In the genomic region with DNA sequence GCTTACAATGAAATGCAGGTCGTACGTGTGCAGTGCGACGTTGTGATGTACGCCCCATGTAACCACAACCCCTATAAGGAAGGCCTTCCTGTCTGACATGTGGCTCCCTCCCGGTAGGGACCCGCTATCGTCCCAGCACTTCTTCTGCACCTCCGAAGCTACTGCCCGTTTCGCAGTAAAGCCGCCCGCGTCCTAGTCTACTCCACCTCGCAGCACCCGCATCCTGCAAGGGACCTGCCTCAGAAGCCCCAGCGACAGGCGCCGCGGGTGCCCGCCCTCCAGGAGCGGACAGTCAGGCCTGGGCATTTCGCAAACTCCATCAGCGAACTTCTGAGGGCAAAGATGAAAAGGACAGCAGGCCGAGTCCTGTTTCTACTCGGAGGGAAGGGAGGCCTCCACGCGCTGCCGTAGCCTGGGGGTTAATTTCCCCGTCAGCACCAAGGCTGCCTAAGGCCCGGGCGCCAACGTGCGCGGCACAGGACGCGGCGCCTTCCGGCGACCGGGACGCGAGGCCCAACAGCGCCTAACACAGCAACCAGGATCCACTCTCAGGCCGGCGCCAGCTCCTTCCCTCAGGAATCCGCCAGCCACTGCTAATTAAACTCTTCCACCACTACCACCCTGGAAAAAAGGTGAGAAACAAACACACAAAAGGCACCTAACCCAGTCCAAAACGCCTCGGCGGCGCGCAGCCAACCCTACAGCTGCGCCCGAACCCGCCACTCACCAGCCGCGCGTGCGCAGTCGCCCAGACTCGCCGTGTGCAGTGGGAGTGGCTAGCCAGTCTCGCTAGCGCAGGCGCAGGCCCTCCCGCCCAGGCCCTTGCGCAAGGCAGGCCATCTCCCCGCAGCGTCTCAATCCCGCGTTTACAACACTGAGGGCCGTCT, we compare ENCODE assay signal across 8 cellular contexts. TPM values are rescaled to one million over a fixed set of nuclear protein-coding genes. Genes with fewer than 3 reads are reported as not detected.
DNase-seq lines count a peak whose midpoint lies in the region; ATAC-seq, FAIRE-seq and TF ChIP-seq lines count a peak whose summit lies in the region.

A gene with protein sequence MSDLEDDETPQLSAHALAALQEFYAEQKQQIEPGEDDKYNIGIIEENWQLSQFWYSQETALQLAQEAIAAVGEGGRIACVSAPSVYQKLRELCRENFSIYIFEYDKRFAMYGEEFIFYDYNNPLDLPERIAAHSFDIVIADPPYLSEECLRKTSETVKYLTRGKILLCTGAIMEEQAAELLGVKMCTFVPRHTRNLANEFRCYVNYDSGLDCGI (minus strand): TSS at position 768 of the 887 bp plus-strand sequence. CDS start 16,363 bp downstream, outside the sequence.

- TF ChIP-seq CTCF in AG09309 (IDR thresholded peaks at IDR 0.05; ENCODE audit: control insufficient read depth, insufficient read depth, low read depth, low read length, missing control alignments) (no peak), keratinocyte (optimal IDR thresholded peaks at IDR 0.05 in 1 of 3, IDR thresholded peaks at IDR 0.05 in 1 of 3, conservative IDR thresholded peaks at IDR 0.05 in 1 of 3; ENCODE audit: extremely low read depth in 1 of 3, insufficient read depth in 2 of 3, low read length in 3 of 3) (no peak)

- ATAC-seq in GM19035 (IDR thresholded peaks at IDR 0.05; ENCODE audit: unreplicated experiment) (peak; percentile 81), HG03342 (IDR thresholded peaks at IDR 0.05; ENCODE audit: unreplicated experiment) (peak; percentile 82)

- no peaks in the 10 kb centered on the region for H3K27me3 ChIP-seq in keratinocyte (ENCODE audit: control insufficient read depth, extremely low read depth, insufficient read depth, low read length)

- H2AFZ ChIP-seq in keratinocyte (ENCODE audit: control insufficient read depth, low read length) = peak within 1 kb of the TSS; percentile 96

- no peaks in the 10 kb centered on the region for H3K9me1 ChIP-seq in keratinocyte (ENCODE audit: control insufficient read depth, extremely low read depth, insufficient read depth, low read length)

- H3K27ac ChIP-seq in keratinocyte (ENCODE audit: control insufficient read depth, insufficient read depth, low read length) = peak within 1 kb of the TSS; percentile 91

- peaks cover 9% of the 10 kb centered on the region for H3K4me1 ChIP-seq in keratinocyte (ENCODE audit: control insufficient read depth, extremely low read depth, insufficient read depth, low read length)

- dilution Hi-C loops in keratinocyte (cut with MboI; ENCODE audit: extremely low pct_ligation_motif_present, low sequenced_read_pairs) = no loop called here

- no peak for FAIRE-seq in keratinocyte (lab: Jason Lieb, UNC)

- H3K36me3 ChIP-seq in keratinocyte (ENCODE audit: control insufficient read depth in 2 of 2, extremely low read depth in 1 of 2, insufficient read depth in 2 of 2, low read length in 2 of 2) = no peaks in the 10 kb centered on the region

- H3K4me3 ChIP-seq in AG09309 (ENCODE audit: control insufficient read depth, low read depth, low read length) (peak within 1 kb of the TSS; percentile 52), keratinocyte (ENCODE audit: control insufficient read depth in 2 of 3, extremely low read depth in 1 of 3, insufficient read depth in 2 of 3, low read depth in 1 of 3, low read length in 3 of 3) (peak within 1 kb of the TSS; percentile 52 to 87 (median 82))

- no peaks in the 10 kb centered on the region for H3K9me3 ChIP-seq in keratinocyte (ENCODE audit: control insufficient read depth, low read depth, low read length)

- peak; percentile 67 for DNase-seq in AG09309 (ENCODE audit: low read depth)
- DNase-seq in NCI-H446 (lab: John Stamatoyannopoulos, UW) = peak; percentile 91 to 97
- peak; percentile 96 for DNase-seq in activated CD4-positive, CD25-positive, alpha-beta regulatory T cell treated with anti-CD3 and anti-CD28 coated beads, Interleukin-2, amount 50 U/mL, for 72 hours
- peak; percentile 10 to 46 for DNase-seq in cerebellar nuclear complex (lab: John Stamatoyannopoulos, UW)
- peak; percentile 59 for DNase-seq in keratinocyte (ENCODE audit: low read depth, low spot score)
- peak; percentile 91 to 93 (median 91) for DNase-seq in stimulated activated CD4-positive, alpha-beta T cell treated with anti-CD3 and anti-CD28 coated beads, Interleukin-12 subunit alpha, Interleukin-12 subunit beta, amount 100 ng/mL, for 48 hours (ENCODE audit: low read depth in 2 of 3, low spot score in 1 of 3)

- no peaks in the 10 kb centered on the region for H4K20me1 ChIP-seq in keratinocyte (ENCODE audit: control insufficient read depth, extremely low read depth, insufficient read depth, low read length)

- H3K4me2 ChIP-seq in keratinocyte (ENCODE audit: control insufficient read depth, extremely low read depth, insufficient read depth, low read depth, low read length) = peak within 1 kb of the TSS; percentile 99

- peaks cover 12% of the 10 kb centered on the region for H3K79me2 ChIP-seq in keratinocyte (ENCODE audit: control insufficient read depth, insufficient read depth, low read length)

- peak within 1 kb of the TSS; percentile 94 for H3K9ac ChIP-seq in keratinocyte (ENCODE audit: control insufficient read depth, extremely low read depth, insufficient read depth, low read length)

RNA-seq across cellular contexts. Expression of the gene that starts here (rescaled TPM):
- polyA plus RNA-seq in keratinocyte = 9.2 to 11.5 TPM (median 10.1 TPM) in 3 replicates
- polyA plus RNA-seq in keratinocyte (2011; ENCODE audit: low read depth) = 8.0 TPM
- polyA plus RNA-seq in keratinocyte (2011; cell fraction: cytosol; rRNA removed) = 11.2 and 14.8 TPM in 2 replicates
- polyA plus RNA-seq in keratinocyte (2011; cell fraction: nucleus; rRNA removed) = 5.6 and 7.9 TPM in 2 replicates
- polyA plus RNA-seq in keratinocyte (2012; ENCODE audit: low replicate concordance) = 9.4 and 11.4 TPM in 2 replicates
- 3.8 to 5.5 TPM in 2 of 3 replicates, not detected in the other for polyA minus RNA-seq in keratinocyte
- polyA minus RNA-seq in keratinocyte (2011; cell fraction: cytosol; rRNA and poly(A)+ RNA removed) = 11.5 TPM
- 0.74 and 7.4 TPM in 2 replicates for polyA minus RNA-seq in keratinocyte (2011; cell fraction: nucleus; rRNA and poly(A)+ RNA removed)

Comparison
In these comparisons a context has a peak if more than half of its experiments do, and no peak if none do; other contexts are left out.
1. Peak in every context shown above with its lines: DNase-seq, ATAC-seq, H3K4me3 ChIP-seq and H3K27ac ChIP-seq.
2. DNase-seq: peak in every context shown above with its lines; median percentile 96 in activated CD4-positive, CD25-positive, alpha-beta regulatory T cell treated with anti-CD3 and anti-CD28 coated beads, Interleukin-2, amount 50 U/mL, for 72 hours; 94 in NCI-H446; 91 in stimulated activated CD4-positive, alpha-beta T cell treated with anti-CD3 and anti-CD28 coated beads, Interleukin-12 subunit alpha, Interleukin-12 subunit beta, amount 100 ng/mL, for 48 hours; 67 in AG09309; 59 in keratinocyte; 28 in cerebellar nuclear complex.